In genomic region chr5:56918054-56918453, GRCh38 we compare ENCODE assay signal across 2 cellular contexts.
TF ChIP-seq lines count a peak whose summit lies in the region.

No MANE protein-coding gene starts in this region.

TF ChIP-seq in GM23338, 12 proteins besides CTCF, POLR2A, EP300 and RAD21:
- no peak for TF ChIP-seq JUNB (IDR thresholded peaks at IDR 0.05; ENCODE audit: unreplicated experiment)
- TF ChIP-seq STAT1 (IDR thresholded peaks at IDR 0.05; ENCODE audit: unreplicated experiment) = no peak
- TF ChIP-seq NANOG (IDR thresholded peaks at IDR 0.05; ENCODE audit: borderline replicate concordance) = no peak
- no peak for TF ChIP-seq REST (IDR thresholded peaks at IDR 0.05; ENCODE audit: unreplicated experiment)
- no peak for TF ChIP-seq ZNF462 (CRISPR knock-in tag; IDR thresholded peaks at IDR 0.05)
- TF ChIP-seq CREB1 (CRISPR knock-in tag; IDR thresholded peaks at IDR 0.05; ENCODE audit: low read depth) = no peak
- TF ChIP-seq ZNF331 (CRISPR knock-in tag; IDR thresholded peaks at IDR 0.05; ENCODE audit: low read depth) = no peak
- no peak for TF ChIP-seq EZH2 (IDR thresholded peaks at IDR 0.05; ENCODE audit: low read depth, unreplicated experiment)
- no peak for TF ChIP-seq EZH2phosphoT487 (IDR thresholded peaks at IDR 0.05; ENCODE audit: unreplicated experiment)
- TF ChIP-seq ETS1 (IDR thresholded peaks at IDR 0.05) = no peak
- TF ChIP-seq POLR2AphosphoS5 (IDR thresholded peaks at IDR 0.05; ENCODE audit: low read depth) = no peak

TF ChIP-seq in K562, 482 proteins besides CTCF, POLR2A, EP300 and RAD21:
- TF ChIP-seq CGGBP1 (CRISPR knock-in tag; IDR thresholded peaks at IDR 0.05) (no peak), SETDB1 (IDR thresholded peaks at IDR 0.05; ENCODE audit: low read length) (no peak), SIN3B (IDR thresholded peaks at IDR 0.05; ENCODE audit: low read depth) (no peak), LARP7 (IDR thresholded peaks at IDR 0.05) (no peak), EWSR1 (IDR thresholded peaks at IDR 0.05; ENCODE audit: borderline replicate concordance, low read depth, partially characterized antibody) (no peak), ZBTB7A (IDR thresholded peaks at IDR 0.05; ENCODE audit: borderline replicate concordance, control insufficient read depth, low read depth, low read length) (no peak), IFI16 (CRISPR knock-in tag; IDR thresholded peaks at IDR 0.05) (no peak), PBX2 (CRISPR knock-in tag; IDR thresholded peaks at IDR 0.05; ENCODE audit: low read depth) (no peak), PBX2 (tag; conservative IDR thresholded peaks at IDR 0.05; ENCODE audit: low read depth) (no peak), ZNF785 (CRISPR knock-in tag; IDR thresholded peaks at IDR 0.05) (no peak), RFX7 (CRISPR knock-in tag; IDR thresholded peaks at IDR 0.05) (no peak), ZNF639 (CRISPR knock-in tag; conservative IDR thresholded peaks at IDR 0.05 in 1 of 2, IDR thresholded peaks at IDR 0.05 in 1 of 2) (no peak), CHD2 (IDR thresholded peaks at IDR 0.05; ENCODE audit: low read depth, low read length) (no peak)
TF ChIP-seq in K562: peak in this region for 0.
